9 cellular contexts compared by ENCODE assay signal in the genomic region with DNA sequence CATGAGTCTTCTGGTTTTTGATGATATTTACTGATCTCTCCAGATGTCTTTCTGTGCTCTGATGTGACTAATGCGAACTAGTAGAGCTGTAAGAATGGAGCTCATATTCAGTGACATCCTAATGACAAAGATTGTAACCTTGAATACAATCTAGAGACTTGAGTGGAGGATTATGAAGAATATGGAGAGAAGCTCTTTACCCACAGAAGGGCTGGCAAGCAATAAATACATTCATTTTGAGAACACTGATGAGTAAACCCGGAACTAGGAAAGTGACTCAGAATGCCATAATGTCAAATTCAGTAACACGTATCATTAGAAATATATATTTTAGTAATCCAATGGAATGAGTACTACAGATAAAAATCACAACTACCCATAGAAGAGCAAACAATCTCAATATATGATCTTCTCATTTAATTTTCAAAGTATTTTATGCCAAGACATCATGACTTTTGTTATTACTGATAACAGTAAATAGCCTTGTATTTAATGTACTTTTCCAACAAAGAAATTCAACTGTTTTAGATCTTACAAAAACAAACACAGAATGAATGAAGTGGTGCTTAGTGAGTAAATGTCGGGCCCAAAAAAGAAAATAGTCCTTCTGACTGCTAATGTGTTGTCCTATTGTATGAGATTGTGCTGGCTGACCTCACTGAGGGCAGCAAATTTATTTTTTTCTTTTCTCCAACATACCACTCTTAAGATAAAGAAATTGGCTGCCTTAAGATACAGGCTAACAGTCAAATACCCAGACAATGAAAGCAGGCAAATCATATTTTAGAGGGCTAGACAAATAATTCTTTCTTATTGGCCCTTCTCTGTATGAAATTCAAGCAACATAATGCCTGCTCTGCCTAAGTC. TPM values are rescaled to one million over a fixed set of nuclear protein-coding genes. Genes with fewer than 3 reads are reported as not detected.
DNase-seq lines count a peak whose midpoint lies in the region; ATAC-seq and TF ChIP-seq lines count a peak whose summit lies in the region.
"Had no signal": no experiment of that assay in that cellular context is flagged by ENCODE, and none has a peak within 500 bp of the region (broad histone marks: within the 10 kb centered on the region; RNA-seq: fewer than 3 reads in every experiment).

No MANE protein-coding gene starts in this region.

- no peaks in the 10 kb centered on the region for H3K36me3 Mint-ChIP-seq in GM23338 (ENCODE audit: low read depth)

- no peaks in the 10 kb centered on the region for H3K27me3 Mint-ChIP-seq in GM23338 (ENCODE audit: insufficient read depth, low read depth, poor library complexity)

- H3F3A ChIP-seq in GM23338 (replicated peaks; ENCODE audit: low read depth): no peaks in the 10 kb centered on the region

- H4K20me1 ChIP-seq in mammary epithelial cell (ENCODE audit: insufficient read depth, low read length) (no peaks in the 10 kb centered on the region), GM23338 (replicated peaks; ENCODE audit: insufficient read depth) (no peaks in the 10 kb centered on the region)

- in situ Hi-C loops in mammary epithelial cell (cut with MboI; ENCODE audit: low sequenced_read_pairs in 2 of 2): no loop called here

- H3K27ac Mint-ChIP-seq in GM23338: no peak overlapping the region

- H3K4me1 ChIP-seq in ACC112 (ENCODE audit: control insufficient read depth, insufficient read depth, low read length, unreplicated experiment) (peaks cover 47% of the 10 kb centered on the region), mammary epithelial cell (ENCODE audit: insufficient read depth, low read length) (peaks cover 30% of the 10 kb centered on the region), GM23338 (ENCODE audit: insufficient read depth) (no peaks in the 10 kb centered on the region)

- CTCF ChIA-PET in mammary epithelial cell (lab: Charles Lee; ENCODE audit: low non-redundant PET): interaction anchor here (0.6 kb wide), 1 partner anchor 17 kb away, joined by 7 read pairs; no protein-coding TSS in a partner anchor

- H3K79me2 ChIP-seq in ACC112 (ENCODE audit: control insufficient read depth, insufficient read depth, low read length, unreplicated experiment) (no peaks in the 10 kb centered on the region), mammary epithelial cell (ENCODE audit: insufficient read depth, low read length) (no peaks in the 10 kb centered on the region), GM23338 (replicated peaks; ENCODE audit: insufficient read depth) (no peaks in the 10 kb centered on the region)

- peak; percentile 57 for ATAC-seq in GM19438 (IDR thresholded peaks at IDR 0.05; ENCODE audit: low read depth, unreplicated experiment)
- ATAC-seq in HG03342 (IDR thresholded peaks at IDR 0.05; ENCODE audit: unreplicated experiment): peak; percentile 83
- ATAC-seq in GM23338: no peak
- ATAC-seq in GM21515 (IDR thresholded peaks at IDR 0.05; ENCODE audit: unreplicated experiment): no peak

- intact Hi-C loops in mammary epithelial cell (cut with micrococcal nuclease): loop anchor here (5.0 kb wide), 2 partner anchors 65 to 90 kb away; a partner anchor contains a TSS

- H3K4me3 Mint-ChIP-seq in GM23338: no peak overlapping the region

- no TSS peak for BruUV-seq in mammary epithelial cell (replicated peaks; lab: Mats Ljungman, UMichigan)

- DNase-seq in mammary epithelial cell: peak; percentile 53
- no peak for DNase-seq in iPS-NIHi7 (ENCODE audit: extremely low spot score)
- no peak for DNase-seq in GM23338 (ENCODE audit: low spot score)
- no peak for DNase-seq in NCI-H2171 (lab: John Stamatoyannopoulos, UW)

- no peaks in the 10 kb centered on the region for H3K9me3 Mint-ChIP-seq in GM23338

- H3K4me2 ChIP-seq in mammary epithelial cell (ENCODE audit: insufficient read depth, low read depth, low read length) (peak overlapping the region; percentile 46), GM23338 (no peak overlapping the region)

- dilution Hi-C loops in mammary epithelial cell (cut with HindIII; ENCODE audit: low sequenced_read_pairs): loop anchor here (5.0 kb wide), 1 partner anchor 35 kb away; no protein-coding TSS in a partner anchor

- H3K36me3 ChIP-seq in ACC112 (ENCODE audit: insufficient read depth, low read length) (peaks cover 7% of the 10 kb centered on the region; the same call in 1 of the 2 replicates), mammary epithelial cell (ENCODE audit: insufficient read depth, low read length) (no peaks in the 10 kb centered on the region), GM23338 (ENCODE audit: insufficient read depth) (no peaks in the 10 kb centered on the region)

- H3K9ac ChIP-seq in mammary epithelial cell (ENCODE audit: insufficient read depth, low read length): no peak overlapping the region

- H3K9me3 ChIP-seq in mammary epithelial cell (replicated peaks; ENCODE audit: insufficient read depth, low read length): no peaks in the 10 kb centered on the region

- H2AFZ ChIP-seq in ACC112 (ENCODE audit: low read length, unreplicated experiment) (no peak overlapping the region), mammary epithelial cell (ENCODE audit: low read depth, low read length) (no peak overlapping the region), GM23338 (no peak overlapping the region)

- H3K27me3 ChIP-seq in ACC112 (ENCODE audit: insufficient read depth, low read length): no peaks in the 10 kb centered on the region
- H3K27me3 ChIP-seq in mammary epithelial cell (ENCODE audit: insufficient read depth, low read length): no peaks in the 10 kb centered on the region
- no peaks in the 10 kb centered on the region for H3K27me3 ChIP-seq in GM23338 (ENCODE audit: insufficient read depth)

- H3K4me1 Mint-ChIP-seq in GM23338: no peaks in the 10 kb centered on the region

- H3K9me2 ChIP-seq in GM23338 (ENCODE audit: insufficient read depth): no peaks in the 10 kb centered on the region

- H3K27ac ChIP-seq in ACC112 (ENCODE audit: low read depth, low read length): peak overlapping the region; percentile 100
- H3K27ac ChIP-seq in mammary epithelial cell (ENCODE audit: insufficient read depth, low read depth, low read length): peak overlapping the region; percentile 80
- no peak overlapping the region for H3K27ac ChIP-seq in GM23338 (ENCODE audit: low read depth)

- TF ChIP-seq CTCF in mammary epithelial cell (conservative IDR thresholded peaks at IDR 0.05 in 1 of 2, IDR thresholded peaks at IDR 0.05 in 1 of 2; ENCODE audit: extremely low read depth in 1 of 2, insufficient read depth in 1 of 2, low read depth in 1 of 2, low read length in 2 of 2) (no peak), GM23338 (conservative IDR thresholded peaks at IDR 0.05; ENCODE audit: low read depth in 2 of 2) (no peak)

- WGBS in mammary epithelial cell (ENCODE audit: low coverage, missing lambda C conversion rate): 54% methylated on average over 4 of the region's 4 CpGs

- peak overlapping the region; percentile 64; the same call in 1 of the 2 replicates for H3K4me3 ChIP-seq in ACC112 (ENCODE audit: low read depth, low read length)
- H3K4me3 ChIP-seq in mammary epithelial cell (replicated peaks in 1 of 3; ENCODE audit: insufficient read depth in 1 of 3, low read depth in 2 of 3, low read length in 3 of 3): no peak overlapping the region
- no peak overlapping the region for H3K4me3 ChIP-seq in GM23338
- H3K4me3 ChIP-seq: lung had no signal

TF ChIP-seq in GM23338, 12 proteins besides CTCF, POLR2A, EP300 and RAD21 (continues in another document):
- TF ChIP-seq POLR2AphosphoS5 (IDR thresholded peaks at IDR 0.05; ENCODE audit: low read depth): no peak
- TF ChIP-seq STAT1 (IDR thresholded peaks at IDR 0.05; ENCODE audit: unreplicated experiment): no peak
- TF ChIP-seq EZH2phosphoT487 (IDR thresholded peaks at IDR 0.05; ENCODE audit: unreplicated experiment): no peak
- TF ChIP-seq EZH2 (IDR thresholded peaks at IDR 0.05; ENCODE audit: low read depth, unreplicated experiment): no peak
- TF ChIP-seq NANOG (IDR thresholded peaks at IDR 0.05; ENCODE audit: borderline replicate concordance): no peak

RNA-seq across cellular contexts. Expression of a gene that starts 49.2 kb away (rescaled TPM):
- total RNA-seq in mammary epithelial cell: 10 to 100 TPM; 22.7 to 25.4 TPM
- 19.3 TPM for polyA plus RNA-seq in mammary epithelial cell
- 18.7 TPM for polyA minus RNA-seq in mammary epithelial cell
- 18.8 and 28.7 TPM in 2 replicates for total RNA-seq in GM23338 (2014; rRNA removed; shearing (Covaris generic))
- 20.6 and 21.6 TPM in 2 replicates for polyA plus RNA-seq in GM23338 (2016; fragmentation: Nextera tagmentation; extraction: Ambion mirVana)

Comparison
In these comparisons a context has a peak if more than half of its experiments do, and no peak if none do; other contexts are left out.
1. ATAC-seq: peak in GM19438 (single experiment) and HG03342 (single experiment); none in GM23338 (single experiment) and GM21515 (single experiment).